In genomic region chr14:74566174-74567125, GRCh38 we compare ENCODE assay signal across 17 cellular contexts. TPM values are rescaled to one million over a fixed set of nuclear protein-coding genes. Genes with fewer than 3 reads are reported as not detected.
DNase-seq lines count a peak whose midpoint lies in the region; ATAC-seq and TF ChIP-seq lines count a peak whose summit lies in the region.
"Had no signal": no experiment of that assay in that cellular context is flagged by ENCODE, and none has a peak within 500 bp of the region (broad histone marks: within the 10 kb centered on the region; RNA-seq: fewer than 3 reads in every experiment).

No MANE protein-coding gene starts in this region.

- no peaks in the 10 kb centered on the region for H3K9me3 ChIP-seq in heart right ventricle
- no peaks in the 10 kb centered on the region for H3K9me3 ChIP-seq in skeletal muscle satellite cell (replicated peaks; ENCODE audit: low read length)
- no peaks in the 10 kb centered on the region for H3K9me3 ChIP-seq in WERI-Rb-1 (ENCODE audit: severe bottlenecking)
- H3K9me3 ChIP-seq: BE2C had no signal

- peak in 7 of 8 donors; percentile 23 to 62 (median 46) for ATAC-seq in heart right ventricle
- no peak for ATAC-seq in HG02840 (IDR thresholded peaks at IDR 0.05; ENCODE audit: low FRiP score, unreplicated experiment)
- no peak for ATAC-seq in HG03097 (IDR thresholded peaks at IDR 0.05; ENCODE audit: low FRiP score, unreplicated experiment)

- DNase-seq in Daoy (ENCODE audit: low read depth) (peak; percentile 80), T1000 (lab: John Stamatoyannopoulos, UW) (peak; percentile 37), heart right ventricle (no peak), NOMO-1 treated with DMSO at 0.1 percent for 48 hours (lab: John Stamatoyannopoulos, UW; ENCODE audit: unreplicated experiment) (no peak), WERI-Rb-1 (no peak)
- DNase-seq: activated CD4-positive, CD25-positive, alpha-beta regulatory T cell treated with anti-CD3 and anti-CD28 coated beads, Interleukin-2, amount 50 U/mL, for 72 hours; activated effector memory CD4-positive, alpha-beta T cell treated with anti-CD3 and anti-CD28 coated beads, Interleukin-2, amount 50 U/mL, for 16 hours; BE2C; NCI-H2171; RPMI8226; stimulated activated CD4-positive, alpha-beta T cell treated with anti-CD3 and anti-CD28 coated beads, Interleukin-12 subunit alpha, Interleukin-12 subunit beta, amount 100 ng/mL, for 4 hours; stimulated activated CD8-positive, alpha-beta memory T cell treated with anti-CD3 and anti-CD28 coated beads, Interleukin-4, amount 100 ng/mL, for 48 hours had no signal

- WGBS in heart right ventricle, 2 donors: 62 to 67% methylated on average over 14 of the region's 14 CpGs

- intact Hi-C loops in heart right ventricle (cut with DNase I): no loop called here

- peak overlapping the region; percentile 72 for H3K9ac ChIP-seq in skeletal muscle satellite cell (ENCODE audit: low read depth, low read length)
- H3K9ac ChIP-seq: KMS-11 had no signal

- TF ChIP-seq CTCF in heart right ventricle (IDR thresholded peaks at IDR 0.05) (no peak), WERI-Rb-1 (IDR thresholded peaks at IDR 0.05; ENCODE audit: low read depth, low read length) (no peak)

- H3K27ac ChIP-seq in heart right ventricle (peak overlapping the region in 6 of 10 donors; percentile 14 to 67 (median 62)), WERI-Rb-1 (no peak overlapping the region)
- H3K27ac ChIP-seq: hepatocyte, KMS-11 had no signal

- H3K27me3 ChIP-seq in heart right ventricle (no peaks in the 10 kb centered on the region), skeletal muscle satellite cell (ENCODE audit: control insufficient read depth, insufficient read depth, low read length) (no peaks in the 10 kb centered on the region), WERI-Rb-1 (ENCODE audit: insufficient read depth, low read depth, severe bottlenecking) (no peaks in the 10 kb centered on the region)
- H3K27me3 ChIP-seq: BE2C, hepatocyte had no signal

- H3K36me3 ChIP-seq in heart right ventricle (peaks cover 0 to 5% (median 0%) of the 10 kb centered on the region in 9 donors), skeletal muscle satellite cell (ENCODE audit: insufficient read depth, low read length) (peaks cover 53% of the 10 kb centered on the region), WERI-Rb-1 (no peaks in the 10 kb centered on the region)
- H3K36me3 ChIP-seq: BE2C had no signal

- H3K4me3 ChIP-seq in heart right ventricle: no peak overlapping the region
- H3K4me3 ChIP-seq in skeletal muscle satellite cell (ENCODE audit: low read length): no peak overlapping the region
- H3K4me3 ChIP-seq in WERI-Rb-1 (ENCODE audit: low read depth, low read length): no peak overlapping the region
- H3K4me3 ChIP-seq: hepatocyte had no signal

- H3K4me1 ChIP-seq in heart right ventricle: peaks cover 12 to 68% (median 34%) of the 10 kb centered on the region in 9 donors
- H3K4me1 ChIP-seq in skeletal muscle satellite cell (ENCODE audit: control insufficient read depth, insufficient read depth, low read length): peaks cover 78% of the 10 kb centered on the region

- no peak overlapping the region for H3K4me2 ChIP-seq in skeletal muscle satellite cell (ENCODE audit: low read length)
- H3K4me2 ChIP-seq: hepatocyte, KMS-11 had no signal

RNA-seq across cellular contexts. Expression of gene LTBP2, which starts 45.6 kb away (rescaled TPM):
- 7.6 and 9.6 TPM in 2 replicates for total RNA-seq in Daoy (2014; rRNA removed; shearing (Covaris generic))
- total RNA-seq in heart right ventricle: 10 to 100 TPM in 9 of 10 donors, 1 to 10 TPM in 1; 7.1 to 50.3 (median 18.5) TPM
- 1 to 10 TPM; 3.5 TPM for polyA plus RNA-seq in heart right ventricle
- 59.3 and 119 TPM in 2 replicates for total RNA-seq in skeletal muscle satellite cell (2012; rRNA removed)

Comparison
In these comparisons a context has a peak if more than half of its experiments do, and no peak if none do; other contexts are left out.
1. DNase-seq: peak in Daoy (single experiment) and T1000 (single experiment); none in heart right ventricle (0 of 2), NOMO-1 treated with DMSO at 0.1 percent for 48 hours (single experiment) and WERI-Rb-1 (single experiment).
2. ATAC-seq: peak in heart right ventricle (7 of 8); none in HG02840 (single experiment) and HG03097 (single experiment).